ENCODE assay signal across 17 cellular contexts in the genomic region with DNA sequence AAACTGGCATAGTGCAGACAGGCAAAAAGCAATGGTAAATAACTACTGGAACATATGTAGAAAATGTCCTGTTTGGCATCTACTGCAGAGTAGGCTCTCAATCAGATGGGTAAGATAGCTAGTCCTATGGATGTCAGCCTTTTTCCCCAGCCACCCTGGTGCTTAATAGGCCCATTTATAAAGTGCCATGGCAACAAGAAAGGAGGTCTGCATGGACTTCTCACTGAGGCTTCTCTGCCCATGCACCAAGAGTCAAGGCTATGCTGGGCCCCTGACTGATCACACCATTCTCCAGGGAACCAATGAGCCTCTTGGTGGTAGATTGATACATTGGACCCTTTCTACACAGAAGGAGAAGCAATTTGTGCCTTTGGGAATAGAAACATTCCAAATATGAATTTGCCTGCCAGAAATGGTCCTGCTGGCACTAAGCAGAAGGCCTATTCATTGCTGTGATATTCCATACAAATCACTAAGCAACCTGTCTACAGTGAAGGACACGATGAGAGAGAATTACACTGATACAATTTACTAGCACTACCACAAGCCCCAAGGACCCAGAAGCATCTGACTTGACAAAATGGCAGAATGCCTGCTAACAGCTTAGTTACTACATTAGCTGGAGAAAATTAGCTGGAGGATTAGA. TPM values are rescaled to one million over a fixed set of nuclear protein-coding genes. Genes with fewer than 3 reads are reported as not detected.
A peak's percentile ranks its signal among the peaks of the same experiment; 100 is the strongest.
DNase-seq lines count a peak whose midpoint lies in the region; ATAC-seq, FAIRE-seq and TF ChIP-seq lines count a peak whose summit lies in the region.
"Had no signal": no experiment of that assay in that cellular context is flagged by ENCODE, and none has a peak within 500 bp of the region (broad histone marks: within the 10 kb centered on the region; RNA-seq: fewer than 3 reads in every experiment).

No MANE protein-coding gene starts in this region.

- no peak for FAIRE-seq in A549 (lab: Jason Lieb, UNC)
- FAIRE-seq: G401.6 had no signal

- H3K4me1 ChIP-seq in A549 (no peaks in the 10 kb centered on the region; the same call in 2 of the 3 replicates), Caco-2 (no peaks in the 10 kb centered on the region), ovary (ENCODE audit: insufficient read depth) (peaks cover 6% of the 10 kb centered on the region)
- H3K4me1 ChIP-seq: BLaER1, psoas muscle had no signal

- CTCF ChIA-PET in A549 (lab: Yijun Ruan, JAX), result no interaction called here
- CTCF ChIA-PET in Caco-2 (lab: Charles Lee), result no interaction called here

- H3K36me3 ChIP-seq in Caco-2 (ENCODE audit: control insufficient read depth, insufficient read depth, low read length) (peaks cover under 1% of the 10 kb centered on the region; the same call in 1 of the 2 replicates), ovary (no peaks in the 10 kb centered on the region)

- TF ChIP-seq CTCF in A549 (IDR thresholded peaks at IDR 0.05) (no peak), Caco-2 (IDR thresholded peaks at IDR 0.05; ENCODE audit: insufficient read depth in 1 of 2, low read depth in 1 of 2, low read length in 1 of 2, severe bottlenecking in 1 of 2, unreplicated experiment in 1 of 2) (no peak), ovary (IDR thresholded peaks at IDR 0.05) (no peak)

- no peak overlapping the region for H3K4me2 ChIP-seq in A549
- H3K4me2 ChIP-seq: BLaER1 had no signal

- H3K36me3 Mint-ChIP-seq in Caco-2 (ENCODE audit: insufficient read depth, unreplicated experiment), result peaks cover 61% of the 10 kb centered on the region

- TF ChIP-seq POLR2A in A549 (IDR thresholded peaks at IDR 0.05; ENCODE audit: low read length) (no peak), ovary (IDR thresholded peaks at IDR 0.05) (no peak)

- H3K27ac ChIP-seq in A549 (no peak overlapping the region), ovary (no peak overlapping the region)
- H3K27ac ChIP-seq: BLaER1, psoas muscle, WERI-Rb-1 had no signal

- TF ChIP-seq EP300 in A549 (IDR thresholded peaks at IDR 0.05) (no peak), ovary (IDR thresholded peaks at IDR 0.05) (no peak)

- TF ChIP-seq RAD21 in A549 (conservative IDR thresholded peaks at IDR 0.05 in 1 of 2, IDR thresholded peaks at IDR 0.05 in 1 of 2), result no peak

- ATAC-seq in A549, result peak; percentile 24 to 44; a peak in 5 of 6 replicates
- ATAC-seq: psoas muscle had no signal

- H3K27me3 ChIP-seq in Caco-2 (replicated peaks; ENCODE audit: control insufficient read depth, insufficient read depth, low read length) (no peaks in the 10 kb centered on the region), ovary (no peaks in the 10 kb centered on the region)
- H3K27me3 ChIP-seq: BLaER1, MG63 had no signal

- intact Hi-C loops in Caco-2 (cut with micrococcal nuclease; ENCODE audit: unreplicated experiment) (loop anchor here (2.0 to 5.0 kb wide), 2 partner anchors 32 to 321 kb away; no protein-coding TSS in a partner anchor), ovary (cut with DNase I) (no loop called here)

- WGBS in A549 (ENCODE audit: missing lambda C conversion rate), result 56% methylated on average over 1 of the region's 1 CpG
- WGBS in ovary, 3 donors, result 4 to 11% (median 7%) methylated on average over 1 of the region's 1 CpG

- no peak overlapping the region for H3K4me3 ChIP-seq in A549
- H3K4me3 ChIP-seq in Caco-2 (ENCODE audit: low read depth, low read length), result no peak overlapping the region
- no peak overlapping the region for H3K4me3 ChIP-seq in ovary
- H3K4me3 ChIP-seq: BLaER1, MG63, psoas muscle had no signal

- no peak overlapping the region for H3K27ac Mint-ChIP-seq in Caco-2 (ENCODE audit: unreplicated experiment)

- TSS peak; percentile 29 for BruUV-seq in Caco-2 (replicated peaks; lab: Mats Ljungman, UMichigan)

- POLR2A ChIA-PET in A549 (lab: Yijun Ruan, JAX) (no interaction called here), Caco-2 (lab: Charles Lee) (no interaction called here)

- no peak overlapping the region for H3K4me3 Mint-ChIP-seq in Caco-2 (ENCODE audit: unreplicated experiment)

- H3K9me3 Mint-ChIP-seq in Caco-2 (ENCODE audit: unreplicated experiment), result no peaks in the 10 kb centered on the region

- H3K9me3 ChIP-seq in A549, result no peaks in the 10 kb centered on the region
- H3K9me3 ChIP-seq in Caco-2, result no peaks in the 10 kb centered on the region; the same call in 1 of the 2 replicates
- H3K9me3 ChIP-seq in ovary, result no peaks in the 10 kb centered on the region
- H3K9me3 ChIP-seq: MG63, psoas muscle had no signal

- H3K4me1 Mint-ChIP-seq in Caco-2 (ENCODE audit: low read depth, unreplicated experiment), result no peaks in the 10 kb centered on the region

- H3K27me3 Mint-ChIP-seq in Caco-2 (ENCODE audit: insufficient read depth, unreplicated experiment), result no peaks in the 10 kb centered on the region

- DNase-seq in A549 (ENCODE audit: low read depth in 1 of 2, low spot score in 1 of 2) (no peak), Caco-2 (no peak), astrocyte of the hippocampus (ENCODE audit: low read depth, low spot score) (peak; percentile 19), iris pigment epithelial cell (ENCODE audit: low read depth) (peak; percentile 9), NCI-H524 (lab: John Stamatoyannopoulos, UW) (no peak), glomerular visceral epithelial cell (ENCODE audit: extremely low spot score) (no peak), nucleus accumbens (lab: John Stamatoyannopoulos, UW) (no peak), ovary (no peak)
- DNase-seq: dermis blood vessel endothelial cell, foreskin fibroblast, H7, MG63, midbrain, psoas muscle, WERI-Rb-1 had no signal

TF ChIP-seq in A549, 52 proteins besides CTCF, POLR2A, EP300 and RAD21:
- no peak for TF ChIP-seq NPAS2 (CRISPR knock-in tag; IDR thresholded peaks at IDR 0.05; ENCODE audit: borderline replicate concordance)
- TF ChIP-seq FOSL2 (IDR thresholded peaks at IDR 0.05), result no peak
- TF ChIP-seq FOSL2 (CRISPR knock-in tag; IDR thresholded peaks at IDR 0.05), result no peak
- TF ChIP-seq, protein P1, sequence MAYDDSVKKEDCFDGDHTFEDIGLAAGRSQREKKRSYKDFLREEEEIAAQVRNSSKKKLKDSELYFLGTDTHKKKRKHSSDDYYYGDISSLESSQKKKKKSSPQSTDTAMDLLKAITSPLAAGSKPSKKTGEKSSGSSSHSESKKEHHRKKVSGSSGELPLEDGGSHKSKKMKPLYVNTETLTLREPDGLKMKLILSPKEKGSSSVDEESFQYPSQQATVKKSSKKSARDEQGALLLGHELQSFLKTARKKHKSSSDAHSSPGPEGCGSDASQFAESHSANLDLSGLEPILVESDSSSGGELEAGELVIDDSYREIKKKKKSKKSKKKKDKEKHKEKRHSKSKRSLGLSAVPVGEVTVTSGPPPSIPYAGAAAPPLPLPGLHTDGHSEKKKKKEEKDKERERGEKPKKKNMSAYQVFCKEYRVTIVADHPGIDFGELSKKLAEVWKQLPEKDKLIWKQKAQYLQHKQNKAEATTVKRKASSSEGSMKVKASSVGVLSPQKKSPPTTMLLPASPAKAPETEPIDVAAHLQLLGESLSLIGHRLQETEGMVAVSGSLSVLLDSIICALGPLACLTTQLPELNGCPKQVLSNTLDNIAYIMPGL (CRISPR knock-in tag; IDR thresholded peaks at IDR 0.05; ENCODE audit: borderline replicate concordance), result no peak
- no peak for TF ChIP-seq SREBF2 (IDR thresholded peaks at IDR 0.05)
- no peak for TF ChIP-seq CHD2 (IDR thresholded peaks at IDR 0.05; ENCODE audit: low read length, partially characterized antibody)
- no peak for TF ChIP-seq BHLHE40 (IDR thresholded peaks at IDR 0.05; ENCODE audit: low read depth, low read length)
- TF ChIP-seq, protein P2, sequence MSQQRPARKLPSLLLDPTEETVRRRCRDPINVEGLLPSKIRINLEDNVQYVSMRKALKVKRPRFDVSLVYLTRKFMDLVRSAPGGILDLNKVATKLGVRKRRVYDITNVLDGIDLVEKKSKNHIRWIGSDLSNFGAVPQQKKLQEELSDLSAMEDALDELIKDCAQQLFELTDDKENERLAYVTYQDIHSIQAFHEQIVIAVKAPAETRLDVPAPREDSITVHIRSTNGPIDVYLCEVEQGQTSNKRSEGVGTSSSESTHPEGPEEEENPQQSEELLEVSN (IDR thresholded peaks at IDR 0.05; ENCODE audit: borderline replicate concordance, low read depth), result no peak
- TF ChIP-seq RARB (CRISPR knock-in tag; IDR thresholded peaks at IDR 0.05), result no peak
- no peak for TF ChIP-seq KDM5A (IDR thresholded peaks at IDR 0.05)

RNA-seq across cellular contexts. Expression of a gene that starts 43.8 kb away (rescaled TPM):
- polyA plus RNA-seq in A549 (2011; rRNA removed), result 40.6 and 45.4 TPM in 2 replicates
- polyA plus RNA-seq in A549 (2012; cell fraction: cytosol; rRNA removed), result 6.4 and 7.8 TPM in 2 replicates
- polyA plus RNA-seq in A549 (2012; cell fraction: nucleus; rRNA removed), result 4.2 and 8.2 TPM in 2 replicates
- 14.9 to 17.5 TPM (median 16.4 TPM) in 3 replicates for polyA plus RNA-seq in A549 (2017; fragmentation: RNase III; extraction: RNeasy Plus Mini Kit Qiagen cat#74134 plus additional on column Dnase treatment)
- polyA minus RNA-seq in A549 (2011; rRNA and poly(A)+ RNA removed), result 20.2 and 25.3 TPM in 2 replicates
- 110 and 118 TPM in 2 replicates for total RNA-seq in Caco-2 (2022)
- 100 to 1,000 TPM; 145 to 304 (median 157) TPM for total RNA-seq in ovary
- 100 to 1,000 TPM in 1 of 2 donors, 10 to 100 TPM in 1; 87.1 to 123 TPM for polyA plus RNA-seq in ovary

Comparison
In these comparisons a context has a peak if more than half of its experiments do, and no peak if none do; other contexts are left out.
1. DNase-seq: peak in astrocyte of the hippocampus (single experiment) and iris pigment epithelial cell (single experiment); none in A549 (0 of 2), Caco-2 (0 of 2), NCI-H524 (0 of 2), glomerular visceral epithelial cell (single experiment), nucleus accumbens (0 of 56) and ovary (0 of 5).